In the genomic region with DNA sequence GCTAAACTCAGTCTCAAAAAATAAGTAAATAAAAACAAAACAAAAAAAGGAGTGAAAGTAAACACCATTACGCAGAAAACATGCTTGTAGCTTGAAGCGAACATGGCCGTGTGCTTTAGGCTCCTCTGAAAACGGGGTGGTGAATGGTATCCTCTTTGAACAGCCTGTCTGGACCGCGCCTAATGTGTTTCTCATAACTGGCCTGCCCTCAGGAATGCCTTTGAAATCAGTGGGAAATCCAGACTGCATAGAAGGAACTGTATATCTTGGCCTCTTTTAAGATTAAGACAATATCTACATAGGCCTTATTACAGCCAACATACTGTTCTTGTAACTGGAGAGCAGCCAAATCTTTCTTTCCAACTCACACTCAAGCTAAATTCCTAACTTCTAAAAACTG, we compare ENCODE assay signal across 8 cellular contexts. TPM values are rescaled to one million over a fixed set of nuclear protein-coding genes. Genes with fewer than 3 reads are reported as not detected.
DNase-seq lines count a peak whose midpoint lies in the region; ATAC-seq, FAIRE-seq and TF ChIP-seq lines count a peak whose summit lies in the region.
"Not testable (repeated sequence)": the region's sequence is repeated elsewhere in the genome, so short reads cannot be mapped to it uniquely, and the experiment has no call there.

No MANE protein-coding gene starts in this region.

- H3K4me2 ChIP-seq in K562 (ENCODE audit: insufficient read depth, low read length); neural progenitor cell; smooth muscle cell: not testable (repeated sequence)

- POLR2A ChIA-PET in K562 (lab: Yijun Ruan, JAX), result not testable (repeated sequence)

- not testable (repeated sequence) for H3F3A ChIP-seq in neural progenitor cell (ENCODE audit: low read depth); smooth muscle cell (ENCODE audit: low read depth)

- WGBS in K562 (ENCODE audit: insufficient coverage, low coverage, missing lambda C conversion rate), result 66% methylated on average over 6 of the region's 6 CpGs
- 66% methylated on average over 6 of the region's 6 CpGs for WGBS in esophagus muscularis mucosa
- WGBS in smooth muscle cell (ENCODE audit: low lambda C conversion rate), result 31% methylated on average over 6 of the region's 6 CpGs

- TF ChIP-seq RAD21 in K562 (CRISPR knock-in tag; conservative IDR thresholded peaks at IDR 0.05 in 1 of 2, IDR thresholded peaks at IDR 0.05 in 1 of 2), result not testable (repeated sequence)

- H3K9me3 Mint-ChIP-seq in neural progenitor cell, result not testable (repeated sequence)

- TF ChIP-seq EP300 in K562 (IDR thresholded peaks at IDR 0.05; ENCODE audit: low read length); esophagus muscularis mucosa (IDR thresholded peaks at IDR 0.05): not testable (repeated sequence)

- peak; percentile 14 for DNase-seq in MG63
- DNase-seq in adipocyte (ENCODE audit: low read depth), result peak; percentile 36
- DNase-seq in K562 (ENCODE audit: extremely low read depth in 1 of 4, low spot score in 3 of 4); neural progenitor cell (ENCODE audit: low spot score); smooth muscle cell (lab: John Stamatoyannopoulos, UW; ENCODE audit: unreplicated experiment): not testable (repeated sequence)
- peak; percentile 8 for DNase-seq in esophagus muscularis mucosa (ENCODE audit: extremely low spot score)
- DNase-seq in iris pigment epithelial cell (ENCODE audit: low read depth), result peak; percentile 45

- not testable (repeated sequence) for H3K4me3 ChIP-seq in MG63; adipocyte (ENCODE audit: low read length); K562; esophagus muscularis mucosa; neural progenitor cell; smooth muscle cell

- H3K36me3 Mint-ChIP-seq in neural progenitor cell, result not testable (repeated sequence)

- TF ChIP-seq POLR2A in K562 (conservative IDR thresholded peaks at IDR 0.05); esophagus muscularis mucosa (IDR thresholded peaks at IDR 0.05; ENCODE audit: low read depth): not testable (repeated sequence)

- not testable (repeated sequence) for BruUV-seq in K562 (replicated peaks; lab: Mats Ljungman, UMichigan)

- in situ Hi-C loops in K562 (cut with MboI), result not testable (repeated sequence)

- H3K79me2 ChIP-seq in K562 (ENCODE audit: control insufficient read depth, insufficient read depth, low read length); neural progenitor cell (ENCODE audit: low read depth); smooth muscle cell (ENCODE audit: low read depth): not testable (repeated sequence)

- FAIRE-seq in K562 (lab: Jason Lieb, UNC), result not testable (repeated sequence)

- not testable (repeated sequence) for H3K4me3 Mint-ChIP-seq in neural progenitor cell

- H3K27ac Mint-ChIP-seq in neural progenitor cell, result peak overlapping the region; percentile 30

- not testable (repeated sequence) for H3K9me3 ChIP-seq in MG63; adipocyte (ENCODE audit: control insufficient read depth, low read length); K562 (replicated peaks; ENCODE audit: control insufficient read depth, insufficient read depth, low read depth, low read length); esophagus muscularis mucosa; neural progenitor cell (ENCODE audit: low read depth); smooth muscle cell (replicated peaks; ENCODE audit: low read depth)

- not testable (repeated sequence) for ATAC-seq in K562

- not testable (repeated sequence) for H3K4me1 Mint-ChIP-seq in neural progenitor cell

- not testable (repeated sequence) for TF ChIP-seq CTCF in 22Rv1 (IDR thresholded peaks at IDR 0.05); K562 (IDR thresholded peaks at IDR 0.05 in 2 of 3, conservative IDR thresholded peaks at IDR 0.05 in 1 of 3; ENCODE audit: insufficient read depth in 2 of 3, low read depth in 1 of 3, low read length in 3 of 3); esophagus muscularis mucosa (IDR thresholded peaks at IDR 0.05); neural progenitor cell (IDR thresholded peaks at IDR 0.05); smooth muscle cell (IDR thresholded peaks at IDR 0.05; ENCODE audit: borderline replicate concordance, insufficient read depth, poor library complexity, severe bottlenecking)

- not testable (repeated sequence) for H3K36me3 ChIP-seq in MG63; adipocyte (ENCODE audit: control insufficient read depth, insufficient read depth, low read length, severe bottlenecking); K562 (ENCODE audit: control insufficient read depth, insufficient read depth, low read length); esophagus muscularis mucosa; neural progenitor cell; smooth muscle cell (ENCODE audit: low read depth)

- CTCF ChIA-PET in K562 (lab: Yijun Ruan, JAX; ENCODE audit: low intra/inter-chr PET ratio), result not testable (repeated sequence)

- H2AFZ ChIP-seq in K562 (ENCODE audit: low read depth, low read length), result 0 out of 2 replicates have a peak overlapping the region, but pooled peaks have one; percentile 28
- H2AFZ ChIP-seq in neural progenitor cell (replicated peaks); smooth muscle cell (ENCODE audit: low read depth): not testable (repeated sequence)

- H3K27me3 Mint-ChIP-seq in neural progenitor cell (ENCODE audit: insufficient read depth, low read depth), result not testable (repeated sequence)

- H3K27me3 ChIP-seq in MG63; adipocyte (replicated peaks; ENCODE audit: control insufficient read depth, insufficient read depth, low read length); K562 (ENCODE audit: control insufficient read depth in 2 of 2, insufficient read depth in 2 of 2, low read length in 2 of 2); esophagus muscularis mucosa; neural progenitor cell; smooth muscle cell (ENCODE audit: low read depth): not testable (repeated sequence)

- H3K27ac ChIP-seq in 22Rv1, result peak overlapping the region; percentile 71
- H3K27ac ChIP-seq in K562 (ENCODE audit: extremely low read depth, low read depth, low read length); neural progenitor cell: not testable (repeated sequence)
- H3K27ac ChIP-seq in esophagus muscularis mucosa (replicated peaks in 1 of 4), result peak overlapping the region; percentile 34 to 64 (median 54)
- peak overlapping the region; percentile 37 for H3K27ac ChIP-seq in smooth muscle cell (ENCODE audit: low read depth)

- intact Hi-C loops in K562 (cut with micrococcal nuclease), result not testable (repeated sequence)
- intact Hi-C loops in esophagus muscularis mucosa (cut with DNase I), result loop anchor here (5.0 kb wide), 1 partner anchor 344 kb away; no protein-coding TSS in a partner anchor

- not testable (repeated sequence) for H3K9me1 ChIP-seq in K562 (ENCODE audit: control insufficient read depth, insufficient read depth, low read length)

- H4K20me1 ChIP-seq in K562 (replicated peaks; ENCODE audit: control insufficient read depth, insufficient read depth, low read length); neural progenitor cell (ENCODE audit: low read depth); smooth muscle cell (ENCODE audit: low read depth): not testable (repeated sequence)

- H3K9ac ChIP-seq in adipocyte (ENCODE audit: low read length); K562 (ENCODE audit: insufficient read depth in 1 of 2, low read depth in 2 of 2, low read length in 2 of 2); neural progenitor cell; smooth muscle cell (ENCODE audit: low read depth): not testable (repeated sequence)

- not testable (repeated sequence) for H3K4me1 ChIP-seq in adipocyte (ENCODE audit: control insufficient read depth, insufficient read depth, low read length); neural progenitor cell; smooth muscle cell (ENCODE audit: low read depth)
- H3K4me1 ChIP-seq in K562 (replicated peaks in 1 of 2; ENCODE audit: control insufficient read depth in 2 of 2, insufficient read depth in 2 of 2, low read length in 2 of 2), result peaks cover 6 to 14% of the 10 kb centered on the region in 2 experiments; a peak in 4 of 5 replicates
- peaks cover 0 to 25% (median 11%) of the 10 kb centered on the region in 4 donors for H3K4me1 ChIP-seq in esophagus muscularis mucosa

RNA-seq across cellular contexts. Expression of a gene that starts 6.7 kb away (rescaled TPM):
- total RNA-seq in MG63 (2014; rRNA removed; shearing (Covaris generic); ENCODE audit: low replicate concordance), result 26.1 and 65.5 TPM in 2 replicates
- total RNA-seq in K562 (2011; cell fraction: chromatin; rRNA removed; ENCODE audit: low replicate concordance), result 205 and 381 TPM in 2 replicates
- total RNA-seq in K562 (2011; cell fraction: nucleolus; rRNA removed), result 125 and 161 TPM in 2 replicates
- total RNA-seq in K562 (2011; cell fraction: nucleoplasm; rRNA removed), result 140 and 164 TPM in 2 replicates
- total RNA-seq in K562 (2014; rRNA removed), result 73.3 and 86.1 TPM in 2 replicates
- 80.8 and 92.2 TPM in 2 replicates for total RNA-seq in K562 (2014; rRNA removed; fragmentation: Illumina TruSeq; extraction: Trizol)
- 66.2 and 70.2 TPM in 2 replicates for total RNA-seq in K562 (2015; rRNA removed; fragmentation: Illumina TruSeq; extraction: Trizol)
- total RNA-seq in K562 (2021), result 71.3 and 72.1 TPM in 2 replicates
- polyA plus RNA-seq in K562 (2011; rRNA removed), result 57.7 and 77.0 TPM in 2 replicates
- 49.6 and 61.3 TPM in 2 replicates for polyA plus RNA-seq in K562 (2011; cell fraction: cytosol; rRNA removed)
- 98.8 and 112 TPM in 2 replicates for polyA plus RNA-seq in K562 (2011; cell fraction: nucleus; rRNA removed)
- polyA plus RNA-seq in K562 (2012), result 36.9 and 41.3 TPM in 2 replicates
- 56.8 and 60.5 TPM in 2 replicates for polyA plus RNA-seq in K562 (2014; fragmentation: Illumina TruSeq; extraction: Trizol)
- polyA plus RNA-seq in K562 (2014; fragmentation: Nextera tagmentation; extraction: Ambion mirVana), result 10 to 100 TPM; 12.0 to 18.3 TPM
- 63.0 and 69.3 TPM in 2 replicates for polyA plus RNA-seq in K562 (2014; rRNA removed)
- 181 and 188 TPM in 2 replicates for polyA minus RNA-seq in K562 (2011; rRNA and poly(A)+ RNA removed)
- polyA minus RNA-seq in K562 (2011; cell fraction: cytosol; rRNA and poly(A)+ RNA removed), result 39.6 and 57.6 TPM in 2 replicates
- 129 and 178 TPM in 2 replicates for polyA minus RNA-seq in K562 (2011; cell fraction: nucleus; rRNA and poly(A)+ RNA removed)
- 100 to 1,000 TPM; 159 to 260 (median 231) TPM for total RNA-seq in esophagus muscularis mucosa
- 158 and 203 TPM in 2 replicates for total RNA-seq in neural progenitor cell (ENCODE audit: low replicate concordance)
- total RNA-seq in smooth muscle cell, result 56.7 and 62.2 TPM in 2 replicates
- polyA plus RNA-seq in smooth muscle cell, result 17.5 and 19.9 TPM in 2 replicates
